ENCODE assay signal across 5 cellular contexts in genomic region chr11:65569164-65569972, GRCh38. TPM values are rescaled to one million over a fixed set of nuclear protein-coding genes. Genes with fewer than 3 reads are reported as not detected.
DNase-seq lines count a peak whose midpoint lies in the region; ATAC-seq and TF ChIP-seq lines count a peak whose summit lies in the region.

No MANE protein-coding gene starts in this region.

- H3K4me1 ChIP-seq in lower lobe of right lung, result peaks cover 54% of the 10 kb centered on the region

- POLR2A ChIA-PET in HEK293T (lab: Yijun Ruan, JAX), result interaction anchor here (0.9 to 3.3 kb wide), 13 partner anchors 9 to 72 kb away, joined by 3 to 47 read pairs (median 4); partner anchors contain the start of genes MAP3K11, PCNX3 and SCYL1

- intact Hi-C loops in lower lobe of right lung (cut with DNase I), result no loop called here

- H3K9me3 ChIP-seq in lower lobe of right lung, result no peaks in the 10 kb centered on the region

- H3K27me3 ChIP-seq in lower lobe of right lung (ENCODE audit: low read depth), result no peaks in the 10 kb centered on the region

- in situ Hi-C loops in ACHN (cut with HindIII; ENCODE audit: low pct_ligation_motif_present, low pct_unique_long_range_greater_than_20kb, low sequenced_read_pairs), result no loop called here

- CTCF ChIA-PET in HEK293T (lab: Yijun Ruan, JAX), result interaction anchor here (0.9 to 4.4 kb wide), 5 partner anchors 9 to 33 kb away, joined by 3 to 50 read pairs (median 7); no protein-coding TSS in a partner anchor

- peak overlapping the region; percentile 81 for H3K4me3 ChIP-seq in lower lobe of right lung

- peak overlapping the region; percentile 94 for H3K27ac ChIP-seq in lower lobe of right lung

- no peak for DNase-seq in HEK293T (ENCODE audit: extremely low spot score)
- peak; percentile 46 for DNase-seq in activated T-helper 1 cell treated with Interleukin-2 at 50 U/mL for 16 hours (ENCODE audit: low read depth)
- DNase-seq in lower lobe of right lung, result no peak
- no peak for DNase-seq in NCI-H2227 treated with DMSO at 0.1 percent for 48 hours (lab: John Stamatoyannopoulos, UW)
- no peak for DNase-seq in ACHN

- H3K36me3 ChIP-seq in lower lobe of right lung, result peaks cover 3% of the 10 kb centered on the region

- no peak for TF ChIP-seq CTCF in lower lobe of right lung (IDR thresholded peaks at IDR 0.05)

- peak; percentile 23 to 36 for ATAC-seq in lower lobe of right lung

TF ChIP-seq in HEK293T, 16 proteins besides CTCF, POLR2A, EP300 and RAD21:
- TF ChIP-seq L3MBTL2 (conservative IDR thresholded peaks at IDR 0.05) (peak; percentile 78), SP1 (IDR thresholded peaks at IDR 0.05) (no peak)
TF ChIP-seq in HEK293T: peak in this region for 1.

RNA-seq across cellular contexts. Expression of gene ZNRD2, which starts 0.9 kb away (rescaled TPM):
- total RNA-seq in lower lobe of right lung, result 25.1 TPM

RNA-seq across cellular contexts. Expression of gene FAM89B, which starts 3.0 kb away (rescaled TPM):
- 48.6 TPM for total RNA-seq in lower lobe of right lung

RNA-seq across cellular contexts. Expression of gene EHBP1L1, which starts 6.5 kb away (rescaled TPM):
- total RNA-seq in lower lobe of right lung, result 110 TPM

RNA-seq across cellular contexts. Expression of gene LTBP3, which starts 11.2 kb away (rescaled TPM):
- total RNA-seq in lower lobe of right lung, result 98.7 TPM

RNA-seq across cellular contexts. Expression of gene KCNK7, which starts 26.2 kb away (rescaled TPM):
- total RNA-seq in lower lobe of right lung, result 1.7 TPM
